ENCODE assay signal across 9 cellular contexts in the genomic region with DNA sequence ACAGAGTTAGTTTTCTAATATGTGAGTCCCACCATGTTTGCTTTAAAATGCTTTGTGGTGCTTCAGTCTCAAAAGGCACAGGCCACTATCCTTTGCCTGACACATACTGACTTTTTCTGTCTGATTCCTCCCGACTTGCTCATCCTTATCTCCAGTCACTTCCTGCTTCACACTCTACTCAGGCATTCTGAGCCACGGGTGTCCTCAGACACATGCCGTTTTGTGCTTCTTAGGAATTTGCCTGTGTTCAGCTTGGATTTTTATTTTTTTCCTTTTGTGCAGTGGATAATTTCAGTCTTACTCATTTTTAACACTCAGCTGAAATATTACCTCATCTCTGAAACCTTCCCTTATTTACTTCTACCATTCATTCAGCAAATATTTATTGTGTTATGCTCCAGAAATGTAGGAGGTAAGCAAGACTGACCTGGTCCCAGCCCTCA. TPM values are rescaled to one million over a fixed set of nuclear protein-coding genes. Genes with fewer than 3 reads are reported as not detected.
DNase-seq lines count a peak whose midpoint lies in the region; ATAC-seq and TF ChIP-seq lines count a peak whose summit lies in the region.
"Had no signal": no experiment of that assay in that cellular context is flagged by ENCODE, and none has a peak within 500 bp of the region (broad histone marks: within the 10 kb centered on the region; RNA-seq: fewer than 3 reads in every experiment).

No MANE protein-coding gene starts in this region.

- peak; percentile 56 for ATAC-seq in lung (ENCODE audit: insufficient read depth, low FRiP score)
- no peak for ATAC-seq in HG03571 (IDR thresholded peaks at IDR 0.05; ENCODE audit: unreplicated experiment)
- ATAC-seq in GM19035 (IDR thresholded peaks at IDR 0.05; ENCODE audit: unreplicated experiment) = no peak
- no peak for ATAC-seq in HG02852 (IDR thresholded peaks at IDR 0.05; ENCODE audit: unreplicated experiment)

- H3K4me3 ChIP-seq in ectodermal cell (ENCODE audit: insufficient read depth, low read depth, low read length) (no peak overlapping the region), lung (no peak overlapping the region)

- H3K27me3 ChIP-seq in ectodermal cell (ENCODE audit: control insufficient read depth, insufficient read depth, low read length, poor library complexity, severe bottlenecking) (no peaks in the 10 kb centered on the region), lung (ENCODE audit: control insufficient read depth, insufficient read depth) (no peaks in the 10 kb centered on the region)

- TF ChIP-seq CTCF in lung (IDR thresholded peaks at IDR 0.05; ENCODE audit: control extremely low read depth, extremely low read depth) = no peak

- H3K9me3 ChIP-seq in ectodermal cell (ENCODE audit: control insufficient read depth, low read length) (no peaks in the 10 kb centered on the region), lung (ENCODE audit: control insufficient read depth in 2 of 2, insufficient read depth in 1 of 2, low read length in 1 of 2) (no peaks in the 10 kb centered on the region)

- H3K4me1 ChIP-seq in ectodermal cell (ENCODE audit: control insufficient read depth, insufficient read depth, low read length) = peaks cover 48% of the 10 kb centered on the region
- peaks cover 5 to 10% of the 10 kb centered on the region in 2 donors for H3K4me1 ChIP-seq in lung (ENCODE audit: control insufficient read depth in 2 of 2, insufficient read depth in 2 of 2, low read length in 2 of 2)

- H3K27ac ChIP-seq in ectodermal cell (ENCODE audit: insufficient read depth, low read depth, low read length, poor library complexity, severe bottlenecking) (peak overlapping the region; percentile 92), lung (ENCODE audit: low read depth in 1 of 2, low read length in 1 of 2) (peak overlapping the region in 1 of 2 donors; percentile 18)

- H3K36me3 ChIP-seq in ectodermal cell (ENCODE audit: control insufficient read depth, insufficient read depth, low read length) (no peaks in the 10 kb centered on the region), lung (ENCODE audit: control insufficient read depth in 2 of 2, insufficient read depth in 2 of 2, low read length in 2 of 2) (no peaks in the 10 kb centered on the region)

- DNase-seq in AG20443 (ENCODE audit: low spot score) (peak; percentile 87), NCI-H2227 treated with DMSO at 0.1 percent for 48 hours (lab: John Stamatoyannopoulos, UW) (peak; percentile 28), lung (ENCODE audit: low spot score) (no peak), NCI-H2171 (lab: John Stamatoyannopoulos, UW) (no peak)
- DNase-seq: stimulated activated CD4-positive, alpha-beta T cell treated with anti-CD3 and anti-CD28 coated beads, Interleukin-2, amount 100 ng/mL, for 24 hours had no signal

- WGBS in ectodermal cell, 2 experiments = 29 to 41% methylated on average over 2 to 3 of the region's 3 CpGs
- WGBS in lung, 2 donors = 53 to 69% methylated on average over 3 of the region's 3 CpGs

RNA-seq across cellular contexts. Expression of a gene that starts 54.1 kb away (rescaled TPM):
- polyA plus RNA-seq in ectodermal cell (2013, experiment 1 of 4) = 75.7 TPM
- polyA plus RNA-seq in ectodermal cell (2013, experiment 2 of 4) = 78.7 TPM
- 65.2 TPM for polyA plus RNA-seq in ectodermal cell (2013, experiment 3 of 4)
- polyA plus RNA-seq in ectodermal cell (2013, experiment 4 of 4) = 70.4 TPM
- total RNA-seq in lung = 10 to 100 TPM; 36.4 to 65.1 TPM
- 10 to 100 TPM in 1 of 2 donors, 1 to 10 TPM in 1; 7.8 to 14.2 TPM for polyA plus RNA-seq in lung

Comparison
In these comparisons a context has a peak if more than half of its experiments do, and no peak if none do; other contexts are left out.
1. DNase-seq: peak in AG20443 (single experiment) and NCI-H2227 treated with DMSO at 0.1 percent for 48 hours (single experiment); none in lung (single experiment) and NCI-H2171 (single experiment).